Comparison of ENCODE assay signal across 20 cellular contexts in genomic region chr1:174408142-174408541, GRCh38. TPM values are rescaled to one million over a fixed set of nuclear protein-coding genes. Genes with fewer than 3 reads are reported as not detected.
DNase-seq lines count a peak whose midpoint lies in the region; ATAC-seq and TF ChIP-seq lines count a peak whose summit lies in the region.
"Had no signal": no experiment of that assay in that cellular context is flagged by ENCODE, and none has a peak within 500 bp of the region (broad histone marks: within the 10 kb centered on the region; RNA-seq: fewer than 3 reads in every experiment).

No MANE protein-coding gene starts in this region.

- no peaks in the 10 kb centered on the region for H3F3A ChIP-seq in GM23248 (ENCODE audit: insufficient read depth)

- no peak overlapping the region for H3K4me2 ChIP-seq in GM23248 (ENCODE audit: unreplicated experiment)

- ATAC-seq in SK-N-SH treated with all-trans-retinoic acid at 6 μM for 48 hours (peak; percentile 74), HG02884 (IDR thresholded peaks at IDR 0.05; ENCODE audit: unreplicated experiment) (no peak)
- ATAC-seq: CD8-positive, alpha-beta T cell; GM12878; HCT116 had no signal

- no peaks in the 10 kb centered on the region for H3K79me2 ChIP-seq in GM23248 (ENCODE audit: insufficient read depth)

- in situ Hi-C loops in GM23248 (cut with MboI) = no loop called here

- CTCF ChIA-PET in BJ (lab: Yijun Ruan, JAX) = interaction anchor here (0.6 kb wide), 1 partner anchor 53 kb away, joined by 3 read pairs; no protein-coding TSS in a partner anchor

- no peak overlapping the region for H3K9ac ChIP-seq in GM23248

- POLR2A ChIA-PET in BJ (lab: Charles Lee) = no interaction called here

- H3K9me3 ChIP-seq in GM23248 (ENCODE audit: low read depth) = no peaks in the 10 kb centered on the region
- H3K9me3 ChIP-seq: MG63 had no signal

- no peaks in the 10 kb centered on the region for H3K4me1 ChIP-seq in GM23248 (ENCODE audit: insufficient read depth)

- H3K4me3 ChIP-seq in BJ (ENCODE audit: low read depth, low read length) (no peak overlapping the region), GM23248 (no peak overlapping the region), lower leg skin (ENCODE audit: low read depth, poor library complexity, severe bottlenecking) (no peak overlapping the region)
- H3K4me3 ChIP-seq: GM12878, MG63 had no signal

- DNase-seq in BJ (ENCODE audit: low read depth) = peak; percentile 9
- DNase-seq in GM23248 = peak; percentile 18
- DNase-seq in fibroblast of the conjunctiva (ENCODE audit: low read depth) = peak; percentile 32
- DNase-seq in islet precursor cell = no peak
- no peak for DNase-seq in lower leg skin (ENCODE audit: low spot score in 2 of 2)
- DNase-seq: C1 segment of cervical spinal cord; CD8-positive, alpha-beta T cell; DMS153; EL; MG63; NCI-H1417 treated with DMSO at 0.1 percent for 48 hours; NCI-H2107; NCI-H2227 treated with DMSO at 0.1 percent for 48 hours; NCI-H510A; NCI-H748 treated with DMSO at 0.1 percent for 48 hours; NK-92 treated with Interleukin-12 subunit alpha and Interleukin-12 subunit beta, amount 100 ng/mL, for 24 hours had no signal

- H3K27me3 ChIP-seq in BJ (ENCODE audit: control insufficient read depth, insufficient read depth, low read length) (no peaks in the 10 kb centered on the region), GM23248 (replicated peaks; ENCODE audit: insufficient read depth) (no peaks in the 10 kb centered on the region)
- H3K27me3 ChIP-seq: MG63 had no signal

- H3K9me2 ChIP-seq in GM23248 (ENCODE audit: insufficient read depth) = no peaks in the 10 kb centered on the region; the same call in 1 of the 2 replicates

- H2AFZ ChIP-seq in GM23248 = no peak overlapping the region

- TF ChIP-seq POLR2A in lower leg skin (IDR thresholded peaks at IDR 0.05) = no peak

- TF ChIP-seq CTCF in BJ (IDR thresholded peaks at IDR 0.05; ENCODE audit: insufficient read depth, low read depth, low read length) = no peak
- no peak for TF ChIP-seq CTCF in lower leg skin (IDR thresholded peaks at IDR 0.05)

- H3K27ac ChIP-seq in GM23248 = no peak overlapping the region

- WGBS in GM23248 (ENCODE audit: low coverage in 1 of 2, low lambda C conversion rate in 2 of 2, missing lambda C conversion rate in 2 of 2), 2 experiments = 50 to 54% methylated on average over 1 of the region's 1 CpG
- 0 to 80% methylated on average over 1 of the region's 1 CpG for WGBS in lower leg skin, 2 donors

- no peaks in the 10 kb centered on the region for H3K36me3 ChIP-seq in BJ (ENCODE audit: control insufficient read depth, insufficient read depth, low read length)
- H3K36me3 ChIP-seq in GM23248 (ENCODE audit: low read depth) = no peaks in the 10 kb centered on the region
- H3K36me3 ChIP-seq: MG63 had no signal

- intact Hi-C loops in lower leg skin (cut with DNase I; ENCODE audit: low total_unique reads) = no loop called here

- no peaks in the 10 kb centered on the region for H4K20me1 ChIP-seq in GM23248 (ENCODE audit: insufficient read depth)

TF ChIP-seq in SK-N-SH treated with all-trans-retinoic acid at 6 μM for 48 hours, 23 proteins besides CTCF, POLR2A, EP300 and RAD21:
- TF ChIP-seq TCF4 (CRISPR knock-in tag; IDR thresholded peaks at IDR 0.05; ENCODE audit: borderline replicate concordance) (peak; percentile 98), ARNTL (CRISPR knock-in tag; IDR thresholded peaks at IDR 0.05; ENCODE audit: borderline replicate concordance, low read depth) (no peak), ZNF8 (CRISPR knock-in tag; IDR thresholded peaks at IDR 0.05) (peak; percentile 94)
TF ChIP-seq in SK-N-SH treated with all-trans-retinoic acid at 6 μM for 48 hours: peak in this region for 2.

RNA-seq across cellular contexts. Expression of gene GPR52, which starts 39.6 kb away (rescaled TPM):
- 0.09 and 0.13 TPM in 2 replicates for polyA plus RNA-seq in BJ (2011; rRNA removed)
- polyA minus RNA-seq in BJ (2011; rRNA and poly(A)+ RNA removed) = 4.0 and 4.1 TPM in 2 replicates
- total RNA-seq in GM23248 (2014; rRNA removed; shearing (Covaris generic)) = not detected in 2 replicates
- polyA plus RNA-seq in GM23248 (2016; fragmentation: Nextera tagmentation; extraction: Ambion mirVana) = not detected in 2 replicates
- total RNA-seq in lower leg skin = 1 to 10 TPM in 1 of 4 donors, under 1 TPM in 3; 0.25 to 2.0 (median 0.53) TPM

Comparison
In these comparisons a context has a peak if more than half of its experiments do, and no peak if none do; other contexts are left out.
1. DNase-seq: peak in BJ (single experiment), GM23248 (single experiment) and fibroblast of the conjunctiva (single experiment); none in islet precursor cell (single experiment) and lower leg skin (0 of 2).